12 cellular contexts compared by ENCODE assay signal in genomic region chr1:211831558-211832323, GRCh38. TPM values are rescaled to one million over a fixed set of nuclear protein-coding genes. Genes with fewer than 3 reads are reported as not detected.
A peak's percentile ranks its signal among the peaks of the same experiment; 100 is the strongest.
DNase-seq lines count a peak whose midpoint lies in the region; ATAC-seq, FAIRE-seq and TF ChIP-seq lines count a peak whose summit lies in the region.
"Had no signal": no experiment of that assay in that cellular context is flagged by ENCODE, and none has a peak within 500 bp of the region (broad histone marks: within the 10 kb centered on the region; RNA-seq: fewer than 3 reads in every experiment).

No MANE protein-coding gene starts in this region.

- no peaks in the 10 kb centered on the region for H3K27me3 ChIP-seq in small intestine (ENCODE audit: control insufficient read depth in 2 of 2, insufficient read depth in 2 of 2, low read length in 2 of 2)
- peaks cover 0 to 8% of the 10 kb centered on the region in 2 donors for H3K27me3 ChIP-seq in tibial artery
- H3K27me3 ChIP-seq: MG63 had no signal

- FAIRE-seq in small intestine (lab: Jason Lieb, UNC), result no peak
- FAIRE-seq: bronchial epithelial cell had no signal

- no peak overlapping the region for H3K27ac Mint-ChIP-seq in activated T-cell treated with anti-CD3 and anti-CD28 coated beads, Interleukin-2, amount 50 U/mL, for 72 hours
- H3K27ac Mint-ChIP-seq in activated naive CD8-positive, alpha-beta T cell treated with anti-CD3 and anti-CD28 coated beads, Interleukin-2, amount 10 ng/mL, durations not matched to agents 7 days and 5 days, result peak overlapping the region; percentile 88

- no peaks in the 10 kb centered on the region for H3K27me3 Mint-ChIP-seq in activated T-cell treated with anti-CD3 and anti-CD28 coated beads, Interleukin-2, amount 50 U/mL, for 72 hours (ENCODE audit: low read depth)
- no peaks in the 10 kb centered on the region for H3K27me3 Mint-ChIP-seq in activated naive CD8-positive, alpha-beta T cell treated with anti-CD3 and anti-CD28 coated beads, Interleukin-2, amount 10 ng/mL, durations not matched to agents 7 days and 5 days

- POLR2A ChIA-PET in activated naive CD8-positive, alpha-beta T cell treated with anti-CD3 and anti-CD28 coated beads, Interleukin-2, amount 10 ng/mL, durations not matched to agents 7 days and 5 days (lab: Charles Lee), result interaction anchor here (1.5 kb wide), 1 partner anchor 133 kb away, joined by 5 read pairs; no protein-coding TSS in a partner anchor

- peaks cover 70% of the 10 kb centered on the region for H3K4me1 Mint-ChIP-seq in activated T-cell treated with anti-CD3 and anti-CD28 coated beads, Interleukin-2, amount 50 U/mL, for 72 hours (ENCODE audit: low read depth)
- peaks cover 55% of the 10 kb centered on the region for H3K4me1 Mint-ChIP-seq in activated naive CD8-positive, alpha-beta T cell treated with anti-CD3 and anti-CD28 coated beads, Interleukin-2, amount 10 ng/mL, durations not matched to agents 7 days and 5 days

- TF ChIP-seq CTCF in tibial artery (IDR thresholded peaks at IDR 0.05), result no peak

- H3K4me3 ChIP-seq in small intestine (ENCODE audit: low read depth in 1 of 2, low read length in 2 of 2) (no peak overlapping the region), tibial artery (no peak overlapping the region)

- 58 to 74% (median 64%) methylated on average over 4 of the region's 4 CpGs for WGBS in small intestine, 3 donors

- H3K4me1 ChIP-seq in small intestine (ENCODE audit: control insufficient read depth in 2 of 2, insufficient read depth in 1 of 2, low read depth in 1 of 2, low read length in 1 of 2) (peaks cover 4 to 6% of the 10 kb centered on the region in 2 donors), tibial artery (peaks cover 0 to 27% (median 15%) of the 10 kb centered on the region in 4 donors)

- peak overlapping the region; percentile 90 to 95 for H3K4me3 Mint-ChIP-seq in activated T-cell treated with anti-CD3 and anti-CD28 coated beads, Interleukin-2, amount 50 U/mL, for 72 hours
- H3K4me3 Mint-ChIP-seq in activated naive CD8-positive, alpha-beta T cell treated with anti-CD3 and anti-CD28 coated beads, Interleukin-2, amount 10 ng/mL, durations not matched to agents 7 days and 5 days, result peak overlapping the region; percentile 90

- H3K27ac ChIP-seq in small intestine (ENCODE audit: low read depth in 1 of 2, low read length in 1 of 2) (no peak overlapping the region), tibial artery (peak overlapping the region in 1 of 2 donors; percentile 87)

- H3K9me3 ChIP-seq in small intestine (ENCODE audit: control insufficient read depth, low read depth) (no peaks in the 10 kb centered on the region), tibial artery (no peaks in the 10 kb centered on the region)
- H3K9me3 ChIP-seq: MG63 had no signal

- ATAC-seq in activated T-cell treated with anti-CD3 and anti-CD28 coated beads, Interleukin-2, amount 50 U/mL, for 72 hours (replicated peaks in 1 of 2), result no peak
- ATAC-seq in activated naive CD8-positive, alpha-beta T cell treated with anti-CD3 and anti-CD28 coated beads, Interleukin-2, amount 10 ng/mL, durations not matched to agents 7 days and 5 days (ENCODE audit: low read depth), result no peak

- peaks cover 3% of the 10 kb centered on the region in 2 donors for H3K36me3 Mint-ChIP-seq in activated T-cell treated with anti-CD3 and anti-CD28 coated beads, Interleukin-2, amount 50 U/mL, for 72 hours (ENCODE audit: insufficient read depth in 2 of 2)
- peaks cover 9% of the 10 kb centered on the region for H3K36me3 Mint-ChIP-seq in activated naive CD8-positive, alpha-beta T cell treated with anti-CD3 and anti-CD28 coated beads, Interleukin-2, amount 10 ng/mL, durations not matched to agents 7 days and 5 days

- intact Hi-C loops in tibial artery (cut with DNase I; ENCODE audit: low total_unique reads), result loop anchor here (10.0 kb wide), 1 partner anchor 147 kb away; no protein-coding TSS in a partner anchor

- no peak for DNase-seq in activated T-cell treated with anti-CD3 and anti-CD28 coated beads, Interleukin-2, amount 50 U/mL, for 72 hours
- no peak for DNase-seq in activated T-cell treated with anti-CD3 and anti-CD28 coated beads, Interleukin-2, amount 50 U/mL, for 1 hour
- peak; percentile 48 for DNase-seq in NCI-H1694 treated with DMSO at 0.1 percent for 48 hours (lab: John Stamatoyannopoulos, UW)
- DNase-seq in activated naive CD8-positive, alpha-beta T cell treated with anti-CD3 and anti-CD28 coated beads, Interleukin-2, amount 10 ng/mL, durations not matched to agents 7 days and 5 days, result no peak
- DNase-seq in small intestine, result peak; percentile 8
- DNase-seq in tibial artery, result no peak
- no peak for DNase-seq in ecto neural progenitor cell (ENCODE audit: low spot score)
- no peak for DNase-seq in activated CD8-positive, alpha-beta memory T cell treated with anti-CD3 and anti-CD28 coated beads, Interleukin-2, amount 50 U/mL, for 4 hours
- DNase-seq: activated CD4-positive, alpha-beta T cell treated with anti-CD3 and anti-CD28 coated beads, Interleukin-2, amount 50 U/mL, for 4 hours; left colon; MG63 had no signal

- no peaks in the 10 kb centered on the region for H3K36me3 ChIP-seq in small intestine (ENCODE audit: control insufficient read depth in 2 of 2, insufficient read depth in 2 of 2, low read length in 2 of 2)
- H3K36me3 ChIP-seq in tibial artery, result no peaks in the 10 kb centered on the region

- no peaks in the 10 kb centered on the region for H3K9me3 Mint-ChIP-seq in activated T-cell treated with anti-CD3 and anti-CD28 coated beads, Interleukin-2, amount 50 U/mL, for 72 hours
- no peaks in the 10 kb centered on the region for H3K9me3 Mint-ChIP-seq in activated naive CD8-positive, alpha-beta T cell treated with anti-CD3 and anti-CD28 coated beads, Interleukin-2, amount 10 ng/mL, durations not matched to agents 7 days and 5 days

RNA-seq across cellular contexts. Expression of gene LPGAT1, which starts 1.2 kb away (rescaled TPM):
- total RNA-seq in activated T-cell treated with anti-CD3 and anti-CD28 coated beads, Interleukin-2, amount 50 U/mL, for 72 hours, result 10 to 100 TPM; 23.1 to 28.3 TPM
- 10 to 100 TPM; 45.5 to 47.4 TPM for total RNA-seq in activated naive CD8-positive, alpha-beta T cell treated with anti-CD3 and anti-CD28 coated beads, Interleukin-2, amount 10 ng/mL, durations not matched to agents 7 days and 5 days
- polyA plus RNA-seq in small intestine, result 10 to 100 TPM; 13.4 to 23.2 (median 23.0) TPM

Comparison
In these comparisons a context has a peak if more than half of its experiments do, and no peak if none do; other contexts are left out.
1. DNase-seq: peak in NCI-H1694 treated with DMSO at 0.1 percent for 48 hours (single experiment) and small intestine (single experiment); none in activated T-cell treated with anti-CD3 and anti-CD28 coated beads, Interleukin-2, amount 50 U/mL, for 72 hours (0 of 2), activated T-cell treated with anti-CD3 and anti-CD28 coated beads, Interleukin-2, amount 50 U/mL, for 1 hour (single experiment), activated naive CD8-positive, alpha-beta T cell treated with anti-CD3 and anti-CD28 coated beads, Interleukin-2, amount 10 ng/mL, durations not matched to agents 7 days and 5 days (single experiment), tibial artery (0 of 2), ecto neural progenitor cell (single experiment) and activated CD8-positive, alpha-beta memory T cell treated with anti-CD3 and anti-CD28 coated beads, Interleukin-2, amount 50 U/mL, for 4 hours (single experiment).